In genomic region chr14:104968153-104968527, GRCh38 we compare ENCODE assay signal across 8 cellular contexts. TPM values are rescaled to one million over a fixed set of nuclear protein-coding genes. Genes with fewer than 3 reads are reported as not detected.
DNase-seq lines count a peak whose midpoint lies in the region; ATAC-seq, FAIRE-seq and TF ChIP-seq lines count a peak whose summit lies in the region.

No MANE protein-coding gene starts in this region.

- H3K79me2 ChIP-seq in astrocyte (ENCODE audit: insufficient read depth, low read length) = peaks cover 7% of the 10 kb centered on the region

- FAIRE-seq in astrocyte (lab: Jason Lieb, UNC) = no peak

- H3K4me3 Mint-ChIP-seq in astrocyte (ENCODE audit: unreplicated experiment) = peak overlapping the region; percentile 40
- no peak overlapping the region for H3K4me3 Mint-ChIP-seq in Caco-2 (ENCODE audit: unreplicated experiment)
- H3K4me3 Mint-ChIP-seq in T-cell = no peak overlapping the region

- H3K27ac Mint-ChIP-seq in astrocyte (ENCODE audit: unreplicated experiment) (no peak overlapping the region), Caco-2 (ENCODE audit: unreplicated experiment) (no peak overlapping the region), T-cell (no peak overlapping the region)

- POLR2A ChIA-PET in Caco-2 (lab: Charles Lee) = no interaction called here
- POLR2A ChIA-PET in T-cell (lab: Charles Lee) = no interaction called here

- no TSS peak for BruUV-seq in Caco-2 (replicated peaks; lab: Mats Ljungman, UMichigan)

- TF ChIP-seq CTCF in astrocyte (IDR thresholded peaks at IDR 0.05; ENCODE audit: insufficient read depth, low read depth, low read length) (no peak), Caco-2 (IDR thresholded peaks at IDR 0.05; ENCODE audit: insufficient read depth in 1 of 2, low read depth in 1 of 2, low read length in 1 of 2, severe bottlenecking in 1 of 2, unreplicated experiment in 1 of 2) (no peak)

- H3K36me3 Mint-ChIP-seq in astrocyte (ENCODE audit: low read depth, unreplicated experiment) (no peaks in the 10 kb centered on the region), Caco-2 (ENCODE audit: insufficient read depth, unreplicated experiment) (no peaks in the 10 kb centered on the region), T-cell (no peaks in the 10 kb centered on the region)

- CTCF ChIA-PET in Caco-2 (lab: Charles Lee) (no interaction called here), T-cell (lab: Charles Lee) (no interaction called here)

- H3K4me3 ChIP-seq in H7 (ENCODE audit: insufficient read depth, low read depth, low read length) (peak overlapping the region; percentile 32; the same call in 1 of the 2 replicates), astrocyte (ENCODE audit: insufficient read depth, low read depth, low read length) (peak overlapping the region; percentile 25), iPS-18a (ENCODE audit: low read length) (peak overlapping the region; percentile 55), skeletal muscle satellite cell (ENCODE audit: low read length) (peak overlapping the region; percentile 84), Caco-2 (ENCODE audit: low read depth, low read length) (no peak overlapping the region)

- ATAC-seq in T-cell (replicated peaks in 1 of 4) = no peak

- peaks cover 15% of the 10 kb centered on the region for H3K4me1 Mint-ChIP-seq in astrocyte (ENCODE audit: low read depth, unreplicated experiment)
- H3K4me1 Mint-ChIP-seq in Caco-2 (ENCODE audit: low read depth, unreplicated experiment) = no peaks in the 10 kb centered on the region
- peaks cover 0 to 3% (median 0%) of the 10 kb centered on the region in 3 donors for H3K4me1 Mint-ChIP-seq in T-cell

- H3K27ac ChIP-seq in astrocyte (ENCODE audit: low read depth, low read length) (no peak overlapping the region), iPS-18a (ENCODE audit: low read length) (no peak overlapping the region)

- DNase-seq in H7 = peak; percentile 91
- DNase-seq in astrocyte (ENCODE audit: low read depth) = peak; percentile 42
- no peak for DNase-seq in Caco-2
- no peak for DNase-seq in activated CD4-positive, CD25-positive, alpha-beta regulatory T cell (lab: John Stamatoyannopoulos, UW)
- no peak for DNase-seq in T-cell
- no peak for DNase-seq in pons (ENCODE audit: low spot score)

- H3K4me2 ChIP-seq in astrocyte (ENCODE audit: low read length) (peak overlapping the region; percentile 87), skeletal muscle satellite cell (ENCODE audit: low read length) (peak overlapping the region; percentile 93)

- H3K9ac ChIP-seq in astrocyte (ENCODE audit: low read length) (peak overlapping the region; percentile 55), iPS-18a (ENCODE audit: low read length) (no peak overlapping the region), skeletal muscle satellite cell (ENCODE audit: low read depth, low read length) (peak overlapping the region; percentile 84)

- H3K36me3 ChIP-seq in H7 (replicated peaks; ENCODE audit: control insufficient read depth, insufficient read depth, low read length) (no peaks in the 10 kb centered on the region), astrocyte (ENCODE audit: insufficient read depth, low read length) (no peaks in the 10 kb centered on the region), iPS-18a (ENCODE audit: control insufficient read depth, low read depth, low read length) (no peaks in the 10 kb centered on the region), skeletal muscle satellite cell (ENCODE audit: insufficient read depth, low read length) (no peaks in the 10 kb centered on the region), Caco-2 (ENCODE audit: control insufficient read depth, insufficient read depth, low read length) (no peaks in the 10 kb centered on the region)

- no peaks in the 10 kb centered on the region for H3K9me3 ChIP-seq in astrocyte (ENCODE audit: insufficient read depth, low read depth, low read length)
- no peaks in the 10 kb centered on the region for H3K9me3 ChIP-seq in iPS-18a (ENCODE audit: control insufficient read depth, low read depth, low read length)
- no peaks in the 10 kb centered on the region for H3K9me3 ChIP-seq in skeletal muscle satellite cell (replicated peaks; ENCODE audit: low read length)
- no peaks in the 10 kb centered on the region for H3K9me3 ChIP-seq in Caco-2

- H3K27me3 ChIP-seq in H7 (ENCODE audit: control insufficient read depth, insufficient read depth, low read length) (peaks cover 1% of the 10 kb centered on the region), astrocyte (ENCODE audit: insufficient read depth, low read length) (no peaks in the 10 kb centered on the region), iPS-18a (ENCODE audit: control insufficient read depth, insufficient read depth, low read length) (peaks cover 13% of the 10 kb centered on the region), skeletal muscle satellite cell (ENCODE audit: control insufficient read depth, insufficient read depth, low read length) (no peaks in the 10 kb centered on the region), Caco-2 (replicated peaks; ENCODE audit: control insufficient read depth, insufficient read depth, low read length) (no peaks in the 10 kb centered on the region)

- H2AFZ ChIP-seq in astrocyte (ENCODE audit: low read depth, low read length) = no peak overlapping the region

- peaks cover 26% of the 10 kb centered on the region for H4K20me1 ChIP-seq in astrocyte (ENCODE audit: insufficient read depth, low read length)

- H3K4me1 ChIP-seq in astrocyte (ENCODE audit: insufficient read depth, low read length) = peaks cover 57% of the 10 kb centered on the region
- peaks cover 7% of the 10 kb centered on the region for H3K4me1 ChIP-seq in iPS-18a (ENCODE audit: control insufficient read depth, low read depth, low read length)
- peaks cover 62% of the 10 kb centered on the region for H3K4me1 ChIP-seq in skeletal muscle satellite cell (ENCODE audit: control insufficient read depth, insufficient read depth, low read length)
- H3K4me1 ChIP-seq in Caco-2 = no peaks in the 10 kb centered on the region; the same call in 1 of the 2 replicates

- peaks cover 5% of the 10 kb centered on the region for H3K27me3 Mint-ChIP-seq in astrocyte (ENCODE audit: low read depth, unreplicated experiment)
- no peaks in the 10 kb centered on the region for H3K27me3 Mint-ChIP-seq in Caco-2 (ENCODE audit: insufficient read depth, unreplicated experiment)
- H3K27me3 Mint-ChIP-seq in T-cell = peaks cover 6 to 27% of the 10 kb centered on the region in 2 donors

- H3K9me3 Mint-ChIP-seq in astrocyte (ENCODE audit: unreplicated experiment) (no peaks in the 10 kb centered on the region), Caco-2 (ENCODE audit: unreplicated experiment) (no peaks in the 10 kb centered on the region), T-cell (no peaks in the 10 kb centered on the region)

- intact Hi-C loops in Caco-2 (cut with micrococcal nuclease; ENCODE audit: unreplicated experiment) = no loop called here

RNA-seq across cellular contexts. Expression of gene AHNAK2, which starts 10.0 kb away (rescaled TPM):
- total RNA-seq in H7 (2014; rRNA removed; shearing (Covaris generic)) = 2.0 and 2.3 TPM in 2 replicates
- total RNA-seq in astrocyte (34.3 and 44.7 TPM in 2 replicates), Caco-2 (2022) (0.77 and 0.81 TPM in 2 replicates), T-cell (under 1 TPM in 3 of 5 donors, not detected in 2; 0.20 to 0.38 (median 0.22) TPM)
- 109 and 127 TPM in 2 replicates for total RNA-seq in skeletal muscle satellite cell (2012; rRNA removed)

RNA-seq across cellular contexts. Expression of gene CLBA1, which starts 17.4 kb away (rescaled TPM):
- total RNA-seq in H7 (2014; rRNA removed; shearing (Covaris generic)) = 3.5 and 3.7 TPM in 2 replicates
- total RNA-seq in astrocyte (6.3 and 7.2 TPM in 2 replicates), Caco-2 (2022) (3.0 and 3.2 TPM in 2 replicates), T-cell (1 to 10 TPM; 1.2 to 3.4 (median 2.7) TPM)
- total RNA-seq in skeletal muscle satellite cell (2012; rRNA removed) = 9.2 and 10.4 TPM in 2 replicates

RNA-seq across cellular contexts. Expression of gene PLD4, which starts 43.5 kb away (rescaled TPM):
- 0.11 TPM in 1 of 2 replicates, not detected in the other for total RNA-seq in H7 (2014; rRNA removed; shearing (Covaris generic))
- 0.14 and 0.60 TPM in 2 replicates for total RNA-seq in astrocyte
- total RNA-seq in skeletal muscle satellite cell (2012; rRNA removed) = under 0.01 TPM in 1 of 2 replicates, not detected in the other
- total RNA-seq in Caco-2 (2022) = not detected in 2 replicates
- total RNA-seq in T-cell = 1 to 10 TPM in 4 of 5 donors, under 1 TPM in 1; 0.65 to 4.9 (median 3.9) TPM

RNA-seq across cellular contexts. Expression of gene CDCA4, which starts 52.7 kb away (rescaled TPM):
- 99.0 and 111 TPM in 2 replicates for total RNA-seq in H7 (2014; rRNA removed; shearing (Covaris generic))
- 8.7 and 11.3 TPM in 2 replicates for total RNA-seq in astrocyte
- total RNA-seq in skeletal muscle satellite cell (2012; rRNA removed) = 31.5 and 33.2 TPM in 2 replicates
- 33.4 and 41.4 TPM in 2 replicates for total RNA-seq in Caco-2 (2022)
- 10 to 100 TPM; 13.0 to 20.1 (median 15.8) TPM for total RNA-seq in T-cell

Comparison
In these comparisons a context has a peak if more than half of its experiments do, and no peak if none do; other contexts are left out.
1. DNase-seq: peak in H7 (single experiment) and astrocyte (single experiment); none in Caco-2 (0 of 2), activated CD4-positive, CD25-positive, alpha-beta regulatory T cell (0 of 4), T-cell (0 of 34) and pons (single experiment).
2. RNA of gene AHNAK2, which starts 10.0 kb away (total RNA-seq): 34.3 to 44.7 TPM in astrocyte; 2.0 to 2.3 TPM in H7, 0.77 to 0.81 TPM in Caco-2 and 0.20 to 0.38 TPM in T-cell; every median in the first group is over 10 times any median in the second.